Comparison of ENCODE assay signal across 10 cellular contexts in genomic region chr3:186060222-186060621, GRCh38. TPM values are rescaled to one million over a fixed set of nuclear protein-coding genes. Genes with fewer than 3 reads are reported as not detected.
DNase-seq lines count a peak whose midpoint lies in the region; ATAC-seq lines count a peak whose summit lies in the region.
"Had no signal": no experiment of that assay in that cellular context is flagged by ENCODE, and none has a peak within 500 bp of the region (broad histone marks: within the 10 kb centered on the region; RNA-seq: fewer than 3 reads in every experiment).

No MANE protein-coding gene starts in this region.

- ATAC-seq in GM19023 (IDR thresholded peaks at IDR 0.05; ENCODE audit: unreplicated experiment) (peak; percentile 80), HG02885 (IDR thresholded peaks at IDR 0.05; ENCODE audit: poor library complexity, unreplicated experiment) (peak; percentile 93), HG02970 (IDR thresholded peaks at IDR 0.05; ENCODE audit: low FRiP score, unreplicated experiment) (no peak), Right ventricle myocardium superior (ENCODE audit: poor library complexity) (no peak), left colon (no peak)

- intact Hi-C loops in Right ventricle myocardium superior (cut with DNase I): no loop called here
- intact Hi-C loops in left colon (cut with DNase I, micrococcal nuclease): no loop called here

- DNase-seq in GF-D8 (lab: John Stamatoyannopoulos, UW): peak; percentile 34
- peak; percentile 12 to 26 for DNase-seq in activated CD4-positive, alpha-beta T cell treated with anti-CD3 and anti-CD28 coated beads, Interleukin-2, amount 50 U/mL, for 48 hours
- DNase-seq in C1 segment of cervical spinal cord (lab: John Stamatoyannopoulos, UW): no peak
- DNase-seq in Right ventricle myocardium superior: no peak
- DNase-seq in left colon: no peak
- DNase-seq: activated B cell treated with CpG ODN at 0.5 μM for 24 hours, foreskin fibroblast had no signal

RNA-seq across cellular contexts. Expression of gene ETV5, which starts 48.7 kb away (rescaled TPM):
- total RNA-seq in Right ventricle myocardium superior: 5.9 TPM
- total RNA-seq in left colon: 1 to 10 TPM; 2.2 to 4.0 TPM

Comparison
In these comparisons a context has a peak if more than half of its experiments do, and no peak if none do; other contexts are left out.
1. DNase-seq: peak in GF-D8 (single experiment) and activated CD4-positive, alpha-beta T cell treated with anti-CD3 and anti-CD28 coated beads, Interleukin-2, amount 50 U/mL, for 48 hours (2 of 2); none in C1 segment of cervical spinal cord (0 of 14), Right ventricle myocardium superior (single experiment) and left colon (0 of 2).
2. ATAC-seq: peak in GM19023 (single experiment) and HG02885 (single experiment); none in HG02970 (single experiment), Right ventricle myocardium superior (single experiment) and left colon (single experiment).